2 cellular contexts compared by ENCODE assay signal in genomic region chr2:231987088-231987788, GRCh38.
TF ChIP-seq lines count a peak whose summit lies in the region.

No MANE protein-coding gene starts in this region.

TF ChIP-seq in SK-N-SH treated with all-trans-retinoic acid at 6 μM for 48 hours, 23 proteins besides CTCF, POLR2A, EP300 and RAD21 (continued from another document):
- TF ChIP-seq, protein P1, sequence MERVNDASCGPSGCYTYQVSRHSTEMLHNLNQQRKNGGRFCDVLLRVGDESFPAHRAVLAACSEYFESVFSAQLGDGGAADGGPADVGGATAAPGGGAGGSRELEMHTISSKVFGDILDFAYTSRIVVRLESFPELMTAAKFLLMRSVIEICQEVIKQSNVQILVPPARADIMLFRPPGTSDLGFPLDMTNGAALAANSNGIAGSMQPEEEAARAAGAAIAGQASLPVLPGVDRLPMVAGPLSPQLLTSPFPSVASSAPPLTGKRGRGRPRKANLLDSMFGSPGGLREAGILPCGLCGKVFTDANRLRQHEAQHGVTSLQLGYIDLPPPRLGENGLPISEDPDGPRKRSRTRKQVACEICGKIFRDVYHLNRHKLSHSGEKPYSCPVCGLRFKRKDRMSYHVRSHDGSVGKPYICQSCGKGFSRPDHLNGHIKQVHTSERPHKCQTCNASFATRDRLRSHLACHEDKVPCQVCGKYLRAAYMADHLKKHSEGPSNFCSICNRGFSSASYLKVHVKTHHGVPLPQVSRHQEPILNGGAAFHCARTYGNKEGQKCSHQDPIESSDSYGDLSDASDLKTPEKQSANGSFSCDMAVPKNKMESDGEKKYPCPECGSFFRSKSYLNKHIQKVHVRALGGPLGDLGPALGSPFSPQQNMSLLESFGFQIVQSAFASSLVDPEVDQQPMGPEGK (CRISPR knock-in tag; IDR thresholded peaks at IDR 0.05; ENCODE audit: borderline replicate concordance) = no peak
- TF ChIP-seq ARNTL (CRISPR knock-in tag; IDR thresholded peaks at IDR 0.05; ENCODE audit: borderline replicate concordance, low read depth) (no peak), RARB (CRISPR knock-in tag; IDR thresholded peaks at IDR 0.05) (no peak), CREB5 (CRISPR knock-in tag; IDR thresholded peaks at IDR 0.05; ENCODE audit: low read depth) (no peak), CSDC2 (CRISPR knock-in tag; IDR thresholded peaks at IDR 0.05) (no peak), ZNF70 (CRISPR knock-in tag; IDR thresholded peaks at IDR 0.05) (no peak), PPARA (CRISPR knock-in tag; IDR thresholded peaks at IDR 0.05; ENCODE audit: borderline replicate concordance) (no peak), ISL1 (CRISPR knock-in tag; IDR thresholded peaks at IDR 0.05) (no peak), ZFP30 (CRISPR knock-in tag; IDR thresholded peaks at IDR 0.05) (no peak), ZNF8 (CRISPR knock-in tag; IDR thresholded peaks at IDR 0.05) (no peak), TCF4 (CRISPR knock-in tag; IDR thresholded peaks at IDR 0.05; ENCODE audit: borderline replicate concordance) (no peak), OSR1 (CRISPR knock-in tag; IDR thresholded peaks at IDR 0.05) (no peak)
- TF ChIP-seq, protein P2, sequence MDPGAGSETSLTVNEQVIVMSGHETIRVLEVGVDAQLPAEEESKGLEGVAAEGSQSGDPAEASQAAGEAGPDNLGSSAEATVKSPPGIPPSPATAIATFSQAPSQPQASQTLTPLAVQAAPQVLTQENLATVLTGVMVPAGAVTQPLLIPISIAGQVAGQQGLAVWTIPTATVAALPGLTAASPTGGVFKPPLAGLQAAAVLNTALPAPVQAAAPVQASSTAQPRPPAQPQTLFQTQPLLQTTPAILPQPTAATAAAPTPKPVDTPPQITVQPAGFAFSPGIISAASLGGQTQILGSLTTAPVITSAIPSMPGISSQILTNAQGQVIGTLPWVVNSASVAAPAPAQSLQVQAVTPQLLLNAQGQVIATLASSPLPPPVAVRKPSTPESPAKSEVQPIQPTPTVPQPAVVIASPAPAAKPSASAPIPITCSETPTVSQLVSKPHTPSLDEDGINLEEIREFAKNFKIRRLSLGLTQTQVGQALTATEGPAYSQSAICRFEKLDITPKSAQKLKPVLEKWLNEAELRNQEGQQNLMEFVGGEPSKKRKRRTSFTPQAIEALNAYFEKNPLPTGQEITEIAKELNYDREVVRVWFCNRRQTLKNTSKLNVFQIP (CRISPR knock-in tag; IDR thresholded peaks at IDR 0.05; ENCODE audit: borderline replicate concordance, low read depth) = no peak

TF ChIP-seq in SK-N-SH, 30 proteins besides CTCF, POLR2A, EP300 and RAD21 (continued from another document):
- TF ChIP-seq, protein P3, sequence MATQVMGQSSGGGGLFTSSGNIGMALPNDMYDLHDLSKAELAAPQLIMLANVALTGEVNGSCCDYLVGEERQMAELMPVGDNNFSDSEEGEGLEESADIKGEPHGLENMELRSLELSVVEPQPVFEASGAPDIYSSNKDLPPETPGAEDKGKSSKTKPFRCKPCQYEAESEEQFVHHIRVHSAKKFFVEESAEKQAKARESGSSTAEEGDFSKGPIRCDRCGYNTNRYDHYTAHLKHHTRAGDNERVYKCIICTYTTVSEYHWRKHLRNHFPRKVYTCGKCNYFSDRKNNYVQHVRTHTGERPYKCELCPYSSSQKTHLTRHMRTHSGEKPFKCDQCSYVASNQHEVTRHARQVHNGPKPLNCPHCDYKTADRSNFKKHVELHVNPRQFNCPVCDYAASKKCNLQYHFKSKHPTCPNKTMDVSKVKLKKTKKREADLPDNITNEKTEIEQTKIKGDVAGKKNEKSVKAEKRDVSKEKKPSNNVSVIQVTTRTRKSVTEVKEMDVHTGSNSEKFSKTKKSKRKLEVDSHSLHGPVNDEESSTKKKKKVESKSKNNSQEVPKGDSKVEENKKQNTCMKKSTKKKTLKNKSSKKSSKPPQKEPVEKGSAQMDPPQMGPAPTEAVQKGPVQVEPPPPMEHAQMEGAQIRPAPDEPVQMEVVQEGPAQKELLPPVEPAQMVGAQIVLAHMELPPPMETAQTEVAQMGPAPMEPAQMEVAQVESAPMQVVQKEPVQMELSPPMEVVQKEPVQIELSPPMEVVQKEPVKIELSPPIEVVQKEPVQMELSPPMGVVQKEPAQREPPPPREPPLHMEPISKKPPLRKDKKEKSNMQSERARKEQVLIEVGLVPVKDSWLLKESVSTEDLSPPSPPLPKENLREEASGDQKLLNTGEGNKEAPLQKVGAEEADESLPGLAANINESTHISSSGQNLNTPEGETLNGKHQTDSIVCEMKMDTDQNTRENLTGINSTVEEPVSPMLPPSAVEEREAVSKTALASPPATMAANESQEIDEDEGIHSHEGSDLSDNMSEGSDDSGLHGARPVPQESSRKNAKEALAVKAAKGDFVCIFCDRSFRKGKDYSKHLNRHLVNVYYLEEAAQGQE (IDR thresholded peaks at IDR 0.05; ENCODE audit: low read depth, low read length) = no peak
- no peak for TF ChIP-seq FOSL2 (IDR thresholded peaks at IDR 0.05; ENCODE audit: borderline replicate concordance, low read depth)
- no peak for TF ChIP-seq NFIC (IDR thresholded peaks at IDR 0.05; ENCODE audit: borderline replicate concordance)
- TF ChIP-seq MEF2A (IDR thresholded peaks at IDR 0.05; ENCODE audit: borderline replicate concordance, low read depth) = no peak
- TF ChIP-seq, protein P4, sequence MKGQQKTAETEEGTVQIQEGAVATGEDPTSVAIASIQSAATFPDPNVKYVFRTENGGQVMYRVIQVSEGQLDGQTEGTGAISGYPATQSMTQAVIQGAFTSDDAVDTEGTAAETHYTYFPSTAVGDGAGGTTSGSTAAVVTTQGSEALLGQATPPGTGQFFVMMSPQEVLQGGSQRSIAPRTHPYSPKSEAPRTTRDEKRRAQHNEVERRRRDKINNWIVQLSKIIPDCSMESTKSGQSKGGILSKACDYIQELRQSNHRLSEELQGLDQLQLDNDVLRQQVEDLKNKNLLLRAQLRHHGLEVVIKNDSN (IDR thresholded peaks at IDR 0.05; ENCODE audit: borderline replicate concordance, low read depth) = no peak
- no peak for TF ChIP-seq CHD2 (IDR thresholded peaks at IDR 0.05; ENCODE audit: low read length, partially characterized antibody)
- TF ChIP-seq RCOR1 (IDR thresholded peaks at IDR 0.05; ENCODE audit: low read length) = no peak
- TF ChIP-seq GATA2 (CRISPR knock-in tag; IDR thresholded peaks at IDR 0.05) = no peak
TF ChIP-seq in SK-N-SH: peak in this region for 0.
